In the genomic region with DNA sequence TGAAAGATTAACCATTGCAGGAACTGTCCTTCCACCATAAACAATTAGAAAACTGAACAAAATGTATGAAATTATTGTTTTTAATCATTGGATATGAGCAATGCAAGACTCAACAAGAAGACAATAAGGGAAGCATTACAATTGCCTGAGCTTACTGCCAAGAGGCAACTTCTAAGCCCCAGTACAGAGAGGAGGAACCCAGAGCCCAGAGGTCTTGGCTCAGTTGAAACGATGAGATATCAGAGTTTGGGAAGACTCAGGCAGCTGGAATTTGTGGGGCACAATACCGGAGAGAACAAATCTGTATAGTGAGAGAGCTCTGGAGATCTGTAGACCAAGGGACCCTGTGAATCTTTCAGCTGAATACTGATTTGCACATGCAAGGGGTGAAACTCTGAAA, we compare ENCODE assay signal across 21 cellular contexts.
DNase-seq lines count a peak whose midpoint lies in the region; ATAC-seq and TF ChIP-seq lines count a peak whose summit lies in the region.
"Had no signal": no experiment of that assay in that cellular context is flagged by ENCODE, and none has a peak within 500 bp of the region (broad histone marks: within the 10 kb centered on the region; RNA-seq: fewer than 3 reads in every experiment).

No MANE protein-coding gene starts in this region.

- no peak overlapping the region for H2BK15ac ChIP-seq in neuronal stem cell (ENCODE audit: low read length)

- ATAC-seq in GM19035 (IDR thresholded peaks at IDR 0.05; ENCODE audit: unreplicated experiment) (no peak), HG02759 (IDR thresholded peaks at IDR 0.05; ENCODE audit: unreplicated experiment) (no peak)
- ATAC-seq: GM23338, Right ventricle myocardium inferior had no signal

- DNase-seq in MV-4-11 (lab: John Stamatoyannopoulos, UW): peak; percentile 16
- DNase-seq in coronary artery (ENCODE audit: low spot score): peak; percentile 9
- DNase-seq in neuronal stem cell (ENCODE audit: low spot score): no peak
- no peak for DNase-seq in DMS53 treated with DMSO at 0.1 percent for 48 hours (lab: John Stamatoyannopoulos, UW; ENCODE audit: unreplicated experiment)
- no peak for DNase-seq in AG20443 (ENCODE audit: low spot score)
- DNase-seq: Caco-2; CD4-positive, alpha-beta memory T cell; DMS 273 treated with DMSO at 0.1 percent for 48 hours; NCI-H1694 treated with DMSO at 0.1 percent for 48 hours; NCI-H2081 treated with DMSO at 0.1 percent for 48 hours; NCI-H2171 treated with DMSO at 0.1 percent for 48 hours; NCI-H446; NCI-H526; OCI-M1 had no signal

- TF ChIP-seq CTCF in coronary artery (IDR thresholded peaks at IDR 0.05): no peak

- H3K4me3 ChIP-seq in coronary artery: no peak overlapping the region
- no peak overlapping the region for H3K4me3 ChIP-seq in neuronal stem cell (ENCODE audit: low read length in 2 of 2)
- H3K4me3 ChIP-seq: BLaER1, GM23338, HAP-1, SJSA1 had no signal

- no peak overlapping the region for H3K18ac ChIP-seq in neuronal stem cell (ENCODE audit: low read length)

- H3K14ac ChIP-seq in neuronal stem cell (ENCODE audit: low read length): no peak overlapping the region

- H3K9me3 ChIP-seq in neuronal stem cell (replicated peaks in 1 of 2; ENCODE audit: control insufficient read depth in 2 of 2, insufficient read depth in 1 of 2, low read depth in 1 of 2, low read length in 2 of 2): peaks cover 0 to 4% of the 10 kb centered on the region in 2 donors
- H3K9me3 ChIP-seq: BLaER1, Caco-2, HAP-1, SJSA1 had no signal

- H3K27ac ChIP-seq in coronary artery: peak overlapping the region in 1 of 2 donors; percentile 72
- H3K27ac ChIP-seq in neuronal stem cell (replicated peaks; ENCODE audit: low read length): no peak overlapping the region
- H3K27ac ChIP-seq: BLaER1, SJSA1 had no signal

- H3K27me3 ChIP-seq in neuronal stem cell (ENCODE audit: control insufficient read depth in 3 of 3, insufficient read depth in 3 of 3, low read depth in 1 of 3, low read length in 3 of 3): no peaks in the 10 kb centered on the region
- H3K27me3 ChIP-seq: BLaER1, SJSA1 had no signal

- no peak overlapping the region for H3K4me2 ChIP-seq in neuronal stem cell (ENCODE audit: insufficient read depth, low read length, poor library complexity, severe bottlenecking)
- H3K4me2 ChIP-seq: BLaER1, GM23338 had no signal

- no peak overlapping the region for H3K4ac ChIP-seq in neuronal stem cell (ENCODE audit: low read length)

- no peak overlapping the region for H2BK12ac ChIP-seq in neuronal stem cell (ENCODE audit: low read length)

- no peaks in the 10 kb centered on the region for H3K79me1 ChIP-seq in neuronal stem cell (ENCODE audit: low read depth, low read length)

- no peak overlapping the region for H2BK120ac ChIP-seq in neuronal stem cell (ENCODE audit: low read depth, low read length)

- H3K9ac ChIP-seq in neuronal stem cell (ENCODE audit: low read depth, low read length, poor library complexity): no peak overlapping the region
- H3K9ac ChIP-seq: BLaER1 had no signal

- peaks cover 0 to 5% of the 10 kb centered on the region in 2 donors for H3K4me1 ChIP-seq in neuronal stem cell (ENCODE audit: control insufficient read depth in 2 of 2, insufficient read depth in 1 of 2, low read depth in 1 of 2, low read length in 2 of 2)
- H3K4me1 ChIP-seq: HAP-1 had no signal

- no peaks in the 10 kb centered on the region for H3K36me3 ChIP-seq in neuronal stem cell (replicated peaks in 1 of 2; ENCODE audit: control insufficient read depth in 2 of 2, insufficient read depth in 2 of 2, low read length in 2 of 2)
- H3K36me3 ChIP-seq: HAP-1, SJSA1 had no signal

- no peak overlapping the region for H4K8ac ChIP-seq in neuronal stem cell (ENCODE audit: low read depth, low read length)

- no CpG with 5 or more reads among the region's 2 CpGs for WGBS in neuronal stem cell (ENCODE audit: extremely low coverage in 2 of 2, insufficient read length in 2 of 2, insufficient replicate concordance in 1 of 2), 2 donors

- no peak overlapping the region for H2AK5ac ChIP-seq in neuronal stem cell (ENCODE audit: low read depth, low read length)

- no peak overlapping the region for H3K23ac ChIP-seq in neuronal stem cell (ENCODE audit: low read depth, low read length, poor library complexity)

- peak overlapping the region; percentile 29 for H2AFZ ChIP-seq in neuronal stem cell (ENCODE audit: low read length)
- H2AFZ ChIP-seq: GM23338 had no signal

- no peak overlapping the region for H2BK5ac ChIP-seq in neuronal stem cell (ENCODE audit: low read length)

- H4K91ac ChIP-seq in neuronal stem cell (ENCODE audit: low read depth, low read length, poor library complexity): no peak overlapping the region

Comparison
In these comparisons a context has a peak if more than half of its experiments do, and no peak if none do; other contexts are left out.
1. DNase-seq: peak in MV-4-11 (single experiment) and coronary artery (single experiment); none in neuronal stem cell (single experiment), DMS53 treated with DMSO at 0.1 percent for 48 hours (single experiment) and AG20443 (single experiment).